1 cellular context compared by ENCODE assay signal in genomic region chr6:79234150-79235022, GRCh38.
TF ChIP-seq lines count a peak whose summit lies in the region.

Gene HMGN3 (minus strand): TSS chr6:79234682.

TF ChIP-seq in WTC11, 78 proteins besides CTCF, POLR2A, EP300 and RAD21 (continued from another document and continues in another):
- TF ChIP-seq, protein P1, sequence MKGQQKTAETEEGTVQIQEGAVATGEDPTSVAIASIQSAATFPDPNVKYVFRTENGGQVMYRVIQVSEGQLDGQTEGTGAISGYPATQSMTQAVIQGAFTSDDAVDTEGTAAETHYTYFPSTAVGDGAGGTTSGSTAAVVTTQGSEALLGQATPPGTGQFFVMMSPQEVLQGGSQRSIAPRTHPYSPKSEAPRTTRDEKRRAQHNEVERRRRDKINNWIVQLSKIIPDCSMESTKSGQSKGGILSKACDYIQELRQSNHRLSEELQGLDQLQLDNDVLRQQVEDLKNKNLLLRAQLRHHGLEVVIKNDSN (CRISPR knock-in tag; IDR thresholded peaks at IDR 0.05) = peak; percentile 60; the same call in 1 of the 2 replicates
- TF ChIP-seq ZNF121 (CRISPR knock-in tag; IDR thresholded peaks at IDR 0.05) (no peak), RORB (CRISPR knock-in tag; IDR thresholded peaks at IDR 0.05) (no peak), ATF2 (CRISPR knock-in tag; IDR thresholded peaks at IDR 0.05; ENCODE audit: borderline replicate concordance, low read depth) (0 out of 2 replicates have a peak, but pooled peaks have one; percentile 37), ZNF281 (CRISPR knock-in tag; IDR thresholded peaks at IDR 0.05) (peak; percentile 79; the same call in 1 of the 2 replicates), NFATC4 (CRISPR knock-in tag; IDR thresholded peaks at IDR 0.05) (no peak), MAX (CRISPR knock-in tag; IDR thresholded peaks at IDR 0.05) (peak; percentile 98), NR1H2 (CRISPR knock-in tag; IDR thresholded peaks at IDR 0.05) (no peak), ZMAT4 (CRISPR knock-in tag; IDR thresholded peaks at IDR 0.05) (no peak), CREM (CRISPR knock-in tag; IDR thresholded peaks at IDR 0.05) (no peak), JAZF1 (CRISPR knock-in tag; IDR thresholded peaks at IDR 0.05) (no peak), EMX1 (CRISPR knock-in tag; IDR thresholded peaks at IDR 0.05) (no peak), JUN (CRISPR knock-in tag; IDR thresholded peaks at IDR 0.05) (0 out of 2 replicates have a peak, but pooled peaks have one; percentile 25), SOX15 (CRISPR knock-in tag; IDR thresholded peaks at IDR 0.05) (no peak), FOXP1 (CRISPR knock-in tag; IDR thresholded peaks at IDR 0.05; ENCODE audit: borderline replicate concordance) (peak; percentile 95; the same call in 1 of the 2 replicates), TCF7 (CRISPR knock-in tag; IDR thresholded peaks at IDR 0.05; ENCODE audit: low read depth) (no peak), ZNF317 (CRISPR knock-in tag; IDR thresholded peaks at IDR 0.05; ENCODE audit: borderline replicate concordance, low read depth) (0 out of 2 replicates have a peak, but pooled peaks have one; percentile 43), NFYB (CRISPR knock-in tag; conservative IDR thresholded peaks at IDR 0.05; ENCODE audit: low read depth) (peak; percentile 86), ZNF138 (CRISPR knock-in tag; conservative IDR thresholded peaks at IDR 0.05) (peak; percentile 86), TEAD4 (CRISPR knock-in tag; IDR thresholded peaks at IDR 0.05) (peak; percentile 69; the same call in 1 of the 2 replicates), MYBL2 (CRISPR knock-in tag; IDR thresholded peaks at IDR 0.05) (peak; percentile 80), ZBTB21 (CRISPR knock-in tag; IDR thresholded peaks at IDR 0.05; ENCODE audit: borderline replicate concordance) (peak; percentile 93), USF2 (CRISPR knock-in tag; IDR thresholded peaks at IDR 0.05) (0 out of 2 replicates have a peak, but pooled peaks have one; percentile 7), TEAD1 (CRISPR knock-in tag; IDR thresholded peaks at IDR 0.05) (peak; percentile 59; the same call in 1 of the 2 replicates), ZNF232 (CRISPR knock-in tag; IDR thresholded peaks at IDR 0.05) (peak; percentile 96), NFE2L1 (CRISPR knock-in tag; IDR thresholded peaks at IDR 0.05) (peak; percentile 82; the same call in 1 of the 2 replicates)
- TF ChIP-seq, protein P2, sequence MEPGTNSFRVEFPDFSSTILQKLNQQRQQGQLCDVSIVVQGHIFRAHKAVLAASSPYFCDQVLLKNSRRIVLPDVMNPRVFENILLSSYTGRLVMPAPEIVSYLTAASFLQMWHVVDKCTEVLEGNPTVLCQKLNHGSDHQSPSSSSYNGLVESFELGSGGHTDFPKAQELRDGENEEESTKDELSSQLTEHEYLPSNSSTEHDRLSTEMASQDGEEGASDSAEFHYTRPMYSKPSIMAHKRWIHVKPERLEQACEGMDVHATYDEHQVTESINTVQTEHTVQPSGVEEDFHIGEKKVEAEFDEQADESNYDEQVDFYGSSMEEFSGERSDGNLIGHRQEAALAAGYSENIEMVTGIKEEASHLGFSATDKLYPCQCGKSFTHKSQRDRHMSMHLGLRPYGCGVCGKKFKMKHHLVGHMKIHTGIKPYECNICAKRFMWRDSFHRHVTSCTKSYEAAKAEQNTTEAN (CRISPR knock-in tag; IDR thresholded peaks at IDR 0.05) = peak; percentile 72; the same call in 1 of the 2 replicates
- TF ChIP-seq, protein P3, sequence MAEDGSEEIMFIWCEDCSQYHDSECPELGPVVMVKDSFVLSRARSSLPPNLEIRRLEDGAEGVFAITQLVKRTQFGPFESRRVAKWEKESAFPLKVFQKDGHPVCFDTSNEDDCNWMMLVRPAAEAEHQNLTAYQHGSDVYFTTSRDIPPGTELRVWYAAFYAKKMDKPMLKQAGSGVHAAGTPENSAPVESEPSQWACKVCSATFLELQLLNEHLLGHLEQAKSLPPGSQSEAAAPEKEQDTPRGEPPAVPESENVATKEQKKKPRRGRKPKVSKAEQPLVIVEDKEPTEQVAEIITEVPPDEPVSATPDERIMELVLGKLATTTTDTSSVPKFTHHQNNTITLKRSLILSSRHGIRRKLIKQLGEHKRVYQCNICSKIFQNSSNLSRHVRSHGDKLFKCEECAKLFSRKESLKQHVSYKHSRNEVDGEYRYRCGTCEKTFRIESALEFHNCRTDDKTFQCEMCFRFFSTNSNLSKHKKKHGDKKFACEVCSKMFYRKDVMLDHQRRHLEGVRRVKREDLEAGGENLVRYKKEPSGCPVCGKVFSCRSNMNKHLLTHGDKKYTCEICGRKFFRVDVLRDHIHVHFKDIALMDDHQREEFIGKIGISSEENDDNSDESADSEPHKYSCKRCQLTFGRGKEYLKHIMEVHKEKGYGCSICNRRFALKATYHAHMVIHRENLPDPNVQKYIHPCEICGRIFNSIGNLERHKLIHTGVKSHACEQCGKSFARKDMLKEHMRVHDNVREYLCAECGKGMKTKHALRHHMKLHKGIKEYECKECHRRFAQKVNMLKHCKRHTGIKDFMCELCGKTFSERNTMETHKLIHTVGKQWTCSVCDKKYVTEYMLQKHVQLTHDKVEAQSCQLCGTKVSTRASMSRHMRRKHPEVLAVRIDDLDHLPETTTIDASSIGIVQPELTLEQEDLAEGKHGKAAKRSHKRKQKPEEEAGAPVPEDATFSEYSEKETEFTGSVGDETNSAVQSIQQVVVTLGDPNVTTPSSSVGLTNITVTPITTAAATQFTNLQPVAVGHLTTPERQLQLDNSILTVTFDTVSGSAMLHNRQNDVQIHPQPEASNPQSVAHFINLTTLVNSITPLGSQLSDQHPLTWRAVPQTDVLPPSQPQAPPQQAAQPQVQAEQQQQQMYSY (CRISPR knock-in tag; IDR thresholded peaks at IDR 0.05) = peak; percentile 55; the same call in 1 of the 2 replicates
- TF ChIP-seq, protein P4, sequence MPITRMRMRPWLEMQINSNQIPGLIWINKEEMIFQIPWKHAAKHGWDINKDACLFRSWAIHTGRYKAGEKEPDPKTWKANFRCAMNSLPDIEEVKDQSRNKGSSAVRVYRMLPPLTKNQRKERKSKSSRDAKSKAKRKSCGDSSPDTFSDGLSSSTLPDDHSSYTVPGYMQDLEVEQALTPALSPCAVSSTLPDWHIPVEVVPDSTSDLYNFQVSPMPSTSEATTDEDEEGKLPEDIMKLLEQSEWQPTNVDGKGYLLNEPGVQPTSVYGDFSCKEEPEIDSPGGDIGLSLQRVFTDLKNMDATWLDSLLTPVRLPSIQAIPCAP (CRISPR knock-in tag; IDR thresholded peaks at IDR 0.05) = peak; percentile 82; the same call in 1 of the 2 replicates
- TF ChIP-seq, protein P5, sequence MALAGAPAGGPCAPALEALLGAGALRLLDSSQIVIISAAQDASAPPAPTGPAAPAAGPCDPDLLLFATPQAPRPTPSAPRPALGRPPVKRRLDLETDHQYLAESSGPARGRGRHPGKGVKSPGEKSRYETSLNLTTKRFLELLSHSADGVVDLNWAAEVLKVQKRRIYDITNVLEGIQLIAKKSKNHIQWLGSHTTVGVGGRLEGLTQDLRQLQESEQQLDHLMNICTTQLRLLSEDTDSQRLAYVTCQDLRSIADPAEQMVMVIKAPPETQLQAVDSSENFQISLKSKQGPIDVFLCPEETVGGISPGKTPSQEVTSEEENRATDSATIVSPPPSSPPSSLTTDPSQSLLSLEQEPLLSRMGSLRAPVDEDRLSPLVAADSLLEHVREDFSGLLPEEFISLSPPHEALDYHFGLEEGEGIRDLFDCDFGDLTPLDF (CRISPR knock-in tag; IDR thresholded peaks at IDR 0.05) = peak; percentile 46; the same call in 1 of the 2 replicates
- TF ChIP-seq, protein P6, sequence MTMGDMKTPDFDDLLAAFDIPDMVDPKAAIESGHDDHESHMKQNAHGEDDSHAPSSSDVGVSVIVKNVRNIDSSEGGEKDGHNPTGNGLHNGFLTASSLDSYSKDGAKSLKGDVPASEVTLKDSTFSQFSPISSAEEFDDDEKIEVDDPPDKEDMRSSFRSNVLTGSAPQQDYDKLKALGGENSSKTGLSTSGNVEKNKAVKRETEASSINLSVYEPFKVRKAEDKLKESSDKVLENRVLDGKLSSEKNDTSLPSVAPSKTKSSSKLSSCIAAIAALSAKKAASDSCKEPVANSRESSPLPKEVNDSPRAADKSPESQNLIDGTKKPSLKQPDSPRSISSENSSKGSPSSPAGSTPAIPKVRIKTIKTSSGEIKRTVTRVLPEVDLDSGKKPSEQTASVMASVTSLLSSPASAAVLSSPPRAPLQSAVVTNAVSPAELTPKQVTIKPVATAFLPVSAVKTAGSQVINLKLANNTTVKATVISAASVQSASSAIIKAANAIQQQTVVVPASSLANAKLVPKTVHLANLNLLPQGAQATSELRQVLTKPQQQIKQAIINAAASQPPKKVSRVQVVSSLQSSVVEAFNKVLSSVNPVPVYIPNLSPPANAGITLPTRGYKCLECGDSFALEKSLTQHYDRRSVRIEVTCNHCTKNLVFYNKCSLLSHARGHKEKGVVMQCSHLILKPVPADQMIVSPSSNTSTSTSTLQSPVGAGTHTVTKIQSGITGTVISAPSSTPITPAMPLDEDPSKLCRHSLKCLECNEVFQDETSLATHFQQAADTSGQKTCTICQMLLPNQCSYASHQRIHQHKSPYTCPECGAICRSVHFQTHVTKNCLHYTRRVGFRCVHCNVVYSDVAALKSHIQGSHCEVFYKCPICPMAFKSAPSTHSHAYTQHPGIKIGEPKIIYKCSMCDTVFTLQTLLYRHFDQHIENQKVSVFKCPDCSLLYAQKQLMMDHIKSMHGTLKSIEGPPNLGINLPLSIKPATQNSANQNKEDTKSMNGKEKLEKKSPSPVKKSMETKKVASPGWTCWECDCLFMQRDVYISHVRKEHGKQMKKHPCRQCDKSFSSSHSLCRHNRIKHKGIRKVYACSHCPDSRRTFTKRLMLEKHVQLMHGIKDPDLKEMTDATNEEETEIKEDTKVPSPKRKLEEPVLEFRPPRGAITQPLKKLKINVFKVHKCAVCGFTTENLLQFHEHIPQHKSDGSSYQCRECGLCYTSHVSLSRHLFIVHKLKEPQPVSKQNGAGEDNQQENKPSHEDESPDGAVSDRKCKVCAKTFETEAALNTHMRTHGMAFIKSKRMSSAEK (CRISPR knock-in tag; IDR thresholded peaks at IDR 0.05; ENCODE audit: borderline replicate concordance) = no peak
- TF ChIP-seq, protein P7, sequence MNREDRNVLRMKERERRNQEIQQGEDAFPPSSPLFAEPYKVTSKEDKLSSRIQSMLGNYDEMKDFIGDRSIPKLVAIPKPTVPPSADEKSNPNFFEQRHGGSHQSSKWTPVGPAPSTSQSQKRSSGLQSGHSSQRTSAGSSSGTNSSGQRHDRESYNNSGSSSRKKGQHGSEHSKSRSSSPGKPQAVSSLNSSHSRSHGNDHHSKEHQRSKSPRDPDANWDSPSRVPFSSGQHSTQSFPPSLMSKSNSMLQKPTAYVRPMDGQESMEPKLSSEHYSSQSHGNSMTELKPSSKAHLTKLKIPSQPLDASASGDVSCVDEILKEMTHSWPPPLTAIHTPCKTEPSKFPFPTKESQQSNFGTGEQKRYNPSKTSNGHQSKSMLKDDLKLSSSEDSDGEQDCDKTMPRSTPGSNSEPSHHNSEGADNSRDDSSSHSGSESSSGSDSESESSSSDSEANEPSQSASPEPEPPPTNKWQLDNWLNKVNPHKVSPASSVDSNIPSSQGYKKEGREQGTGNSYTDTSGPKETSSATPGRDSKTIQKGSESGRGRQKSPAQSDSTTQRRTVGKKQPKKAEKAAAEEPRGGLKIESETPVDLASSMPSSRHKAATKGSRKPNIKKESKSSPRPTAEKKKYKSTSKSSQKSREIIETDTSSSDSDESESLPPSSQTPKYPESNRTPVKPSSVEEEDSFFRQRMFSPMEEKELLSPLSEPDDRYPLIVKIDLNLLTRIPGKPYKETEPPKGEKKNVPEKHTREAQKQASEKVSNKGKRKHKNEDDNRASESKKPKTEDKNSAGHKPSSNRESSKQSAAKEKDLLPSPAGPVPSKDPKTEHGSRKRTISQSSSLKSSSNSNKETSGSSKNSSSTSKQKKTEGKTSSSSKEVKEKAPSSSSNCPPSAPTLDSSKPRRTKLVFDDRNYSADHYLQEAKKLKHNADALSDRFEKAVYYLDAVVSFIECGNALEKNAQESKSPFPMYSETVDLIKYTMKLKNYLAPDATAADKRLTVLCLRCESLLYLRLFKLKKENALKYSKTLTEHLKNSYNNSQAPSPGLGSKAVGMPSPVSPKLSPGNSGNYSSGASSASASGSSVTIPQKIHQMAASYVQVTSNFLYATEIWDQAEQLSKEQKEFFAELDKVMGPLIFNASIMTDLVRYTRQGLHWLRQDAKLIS (CRISPR knock-in tag; IDR thresholded peaks at IDR 0.05; ENCODE audit: borderline replicate concordance) = 0 out of 2 replicates have a peak, but pooled peaks have one; percentile 61
